In the genomic region with DNA sequence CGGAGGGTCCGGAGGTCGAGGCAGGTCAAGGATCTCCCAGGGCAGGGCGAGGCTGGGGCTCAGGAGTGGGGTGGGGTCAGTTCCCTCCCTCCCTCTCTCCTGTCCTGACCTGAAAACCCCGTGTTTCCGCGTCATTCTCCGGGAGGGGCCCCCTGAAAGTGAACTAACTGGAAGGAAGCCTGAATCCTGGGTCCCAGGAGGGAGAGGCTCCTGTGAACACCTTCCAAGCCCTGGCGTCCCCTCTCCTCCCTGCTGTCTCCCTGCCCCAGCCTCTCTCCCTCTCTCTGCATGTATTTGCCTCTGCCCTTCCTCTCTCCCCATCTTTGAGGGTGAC, we compare ENCODE assay signal across 1 cellular context.
TF ChIP-seq lines count a peak whose summit lies in the region.

No MANE protein-coding gene starts in this region.

TF ChIP-seq in HepG2, 621 proteins besides CTCF, POLR2A, EP300 and RAD21:
- TF ChIP-seq, protein P1, sequence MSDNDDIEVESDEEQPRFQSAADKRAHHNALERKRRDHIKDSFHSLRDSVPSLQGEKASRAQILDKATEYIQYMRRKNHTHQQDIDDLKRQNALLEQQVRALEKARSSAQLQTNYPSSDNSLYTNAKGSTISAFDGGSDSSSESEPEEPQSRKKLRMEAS (IDR thresholded peaks at IDR 0.05), result no peak
- TF ChIP-seq, protein P2, sequence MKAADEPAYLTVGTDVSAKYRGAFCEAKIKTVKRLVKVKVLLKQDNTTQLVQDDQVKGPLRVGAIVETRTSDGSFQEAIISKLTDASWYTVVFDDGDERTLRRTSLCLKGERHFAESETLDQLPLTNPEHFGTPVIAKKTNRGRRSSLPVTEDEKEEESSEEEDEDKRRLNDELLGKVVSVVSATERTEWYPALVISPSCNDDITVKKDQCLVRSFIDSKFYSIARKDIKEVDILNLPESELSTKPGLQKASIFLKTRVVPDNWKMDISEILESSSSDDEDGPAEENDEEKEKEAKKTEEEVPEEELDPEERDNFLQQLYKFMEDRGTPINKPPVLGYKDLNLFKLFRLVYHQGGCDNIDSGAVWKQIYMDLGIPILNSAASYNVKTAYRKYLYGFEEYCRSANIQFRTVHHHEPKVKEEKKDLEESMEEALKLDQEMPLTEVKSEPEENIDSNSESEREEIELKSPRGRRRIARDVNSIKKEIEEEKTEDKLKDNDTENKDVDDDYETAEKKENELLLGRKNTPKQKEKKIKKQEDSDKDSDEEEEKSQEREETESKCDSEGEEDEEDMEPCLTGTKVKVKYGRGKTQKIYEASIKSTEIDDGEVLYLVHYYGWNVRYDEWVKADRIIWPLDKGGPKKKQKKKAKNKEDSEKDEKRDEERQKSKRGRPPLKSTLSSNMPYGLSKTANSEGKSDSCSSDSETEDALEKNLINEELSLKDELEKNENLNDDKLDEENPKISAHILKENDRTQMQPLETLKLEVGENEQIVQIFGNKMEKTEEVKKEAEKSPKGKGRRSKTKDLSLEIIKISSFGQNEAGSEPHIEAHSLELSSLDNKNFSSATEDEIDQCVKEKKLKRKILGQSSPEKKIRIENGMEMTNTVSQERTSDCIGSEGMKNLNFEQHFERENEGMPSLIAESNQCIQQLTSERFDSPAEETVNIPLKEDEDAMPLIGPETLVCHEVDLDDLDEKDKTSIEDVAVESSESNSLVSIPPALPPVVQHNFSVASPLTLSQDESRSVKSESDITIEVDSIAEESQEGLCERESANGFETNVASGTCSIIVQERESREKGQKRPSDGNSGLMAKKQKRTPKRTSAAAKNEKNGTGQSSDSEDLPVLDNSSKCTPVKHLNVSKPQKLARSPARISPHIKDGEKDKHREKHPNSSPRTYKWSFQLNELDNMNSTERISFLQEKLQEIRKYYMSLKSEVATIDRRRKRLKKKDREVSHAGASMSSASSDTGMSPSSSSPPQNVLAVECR (CRISPR knock-in tag; IDR thresholded peaks at IDR 0.05; ENCODE audit: borderline replicate concordance), result 0 out of 2 replicates have a peak, but pooled peaks have one; percentile 2
- TF ChIP-seq BORCS8-MEF2B (CRISPR knock-in tag; IDR thresholded peaks at IDR 0.05) (0 out of 2 replicates have a peak, but pooled peaks have one; percentile 10), RFX3 (CRISPR knock-in tag; IDR thresholded peaks at IDR 0.05) (no peak), STAG1 (CRISPR knock-in tag; IDR thresholded peaks at IDR 0.05) (no peak), HNRNPLL (IDR thresholded peaks at IDR 0.05; ENCODE audit: low read depth, low read length, poor library complexity, severe bottlenecking) (peak; percentile 8), PRPF4 (IDR thresholded peaks at IDR 0.05; ENCODE audit: low read depth, low read length, poor library complexity, severe bottlenecking) (no peak), MATR3 (CRISPR knock-in tag; IDR thresholded peaks at IDR 0.05) (no peak), ZNF234 (CRISPR knock-in tag; conservative IDR thresholded peaks at IDR 0.05) (0 out of 2 replicates have a peak, but pooled peaks have one; percentile 12), RXRB (CRISPR knock-in tag; IDR thresholded peaks at IDR 0.05; ENCODE audit: borderline replicate concordance) (0 out of 2 replicates have a peak, but pooled peaks have one; percentile 2), NFE2 (CRISPR knock-in tag; IDR thresholded peaks at IDR 0.05) (no peak), AGO1 (IDR thresholded peaks at IDR 0.05; ENCODE audit: low read depth, low read length, poor library complexity, severe bottlenecking) (no peak), HOXD1 (CRISPR knock-in tag; IDR thresholded peaks at IDR 0.05) (no peak), TSC22D2 (CRISPR knock-in tag; IDR thresholded peaks at IDR 0.05; ENCODE audit: borderline replicate concordance) (no peak), SOX6 (IDR thresholded peaks at IDR 0.05) (no peak), SOX6 (CRISPR knock-in tag; IDR thresholded peaks at IDR 0.05) (0 out of 2 replicates have a peak, but pooled peaks have one; percentile 11), NR2F1 (CRISPR knock-in tag; IDR thresholded peaks at IDR 0.05) (0 out of 4 replicates have a peak, but pooled peaks of 1 of the 2 experiments have one; percentile 16)
- TF ChIP-seq, protein P3, sequence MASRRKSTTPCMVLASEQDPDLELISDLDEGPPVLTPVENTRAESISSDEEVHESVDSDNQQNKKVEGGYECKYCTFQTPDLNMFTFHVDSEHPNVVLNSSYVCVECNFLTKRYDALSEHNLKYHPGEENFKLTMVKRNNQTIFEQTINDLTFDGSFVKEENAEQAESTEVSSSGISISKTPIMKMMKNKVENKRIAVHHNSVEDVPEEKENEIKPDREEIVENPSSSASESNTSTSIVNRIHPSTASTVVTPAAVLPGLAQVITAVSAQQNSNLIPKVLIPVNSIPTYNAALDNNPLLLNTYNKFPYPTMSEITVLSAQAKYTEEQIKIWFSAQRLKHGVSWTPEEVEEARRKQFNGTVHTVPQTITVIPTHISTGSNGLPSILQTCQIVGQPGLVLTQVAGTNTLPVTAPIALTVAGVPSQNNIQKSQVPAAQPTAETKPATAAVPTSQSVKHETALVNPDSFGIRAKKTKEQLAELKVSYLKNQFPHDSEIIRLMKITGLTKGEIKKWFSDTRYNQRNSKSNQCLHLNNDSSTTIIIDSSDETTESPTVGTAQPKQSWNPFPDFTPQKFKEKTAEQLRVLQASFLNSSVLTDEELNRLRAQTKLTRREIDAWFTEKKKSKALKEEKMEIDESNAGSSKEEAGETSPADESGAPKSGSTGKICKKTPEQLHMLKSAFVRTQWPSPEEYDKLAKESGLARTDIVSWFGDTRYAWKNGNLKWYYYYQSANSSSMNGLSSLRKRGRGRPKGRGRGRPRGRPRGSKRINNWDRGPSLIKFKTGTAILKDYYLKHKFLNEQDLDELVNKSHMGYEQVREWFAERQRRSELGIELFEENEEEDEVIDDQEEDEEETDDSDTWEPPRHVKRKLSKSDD (CRISPR knock-in tag; IDR thresholded peaks at IDR 0.05; ENCODE audit: low read depth), result no peak
- TF ChIP-seq, protein P4, sequence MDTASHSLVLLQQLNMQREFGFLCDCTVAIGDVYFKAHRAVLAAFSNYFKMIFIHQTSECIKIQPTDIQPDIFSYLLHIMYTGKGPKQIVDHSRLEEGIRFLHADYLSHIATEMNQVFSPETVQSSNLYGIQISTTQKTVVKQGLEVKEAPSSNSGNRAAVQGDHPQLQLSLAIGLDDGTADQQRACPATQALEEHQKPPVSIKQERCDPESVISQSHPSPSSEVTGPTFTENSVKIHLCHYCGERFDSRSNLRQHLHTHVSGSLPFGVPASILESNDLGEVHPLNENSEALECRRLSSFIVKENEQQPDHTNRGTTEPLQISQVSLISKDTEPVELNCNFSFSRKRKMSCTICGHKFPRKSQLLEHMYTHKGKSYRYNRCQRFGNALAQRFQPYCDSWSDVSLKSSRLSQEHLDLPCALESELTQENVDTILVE (CRISPR knock-in tag; IDR thresholded peaks at IDR 0.05), result no peak
- TF ChIP-seq, protein P5, sequence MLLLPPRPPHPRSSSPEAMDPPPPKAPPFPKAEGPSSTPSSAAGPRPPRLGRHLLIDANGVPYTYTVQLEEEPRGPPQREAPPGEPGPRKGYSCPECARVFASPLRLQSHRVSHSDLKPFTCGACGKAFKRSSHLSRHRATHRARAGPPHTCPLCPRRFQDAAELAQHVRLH (CRISPR knock-in tag; IDR thresholded peaks at IDR 0.05; ENCODE audit: borderline replicate concordance, low read depth), result no peak
